Comparison of ENCODE assay signal across 12 cellular contexts in the genomic region with DNA sequence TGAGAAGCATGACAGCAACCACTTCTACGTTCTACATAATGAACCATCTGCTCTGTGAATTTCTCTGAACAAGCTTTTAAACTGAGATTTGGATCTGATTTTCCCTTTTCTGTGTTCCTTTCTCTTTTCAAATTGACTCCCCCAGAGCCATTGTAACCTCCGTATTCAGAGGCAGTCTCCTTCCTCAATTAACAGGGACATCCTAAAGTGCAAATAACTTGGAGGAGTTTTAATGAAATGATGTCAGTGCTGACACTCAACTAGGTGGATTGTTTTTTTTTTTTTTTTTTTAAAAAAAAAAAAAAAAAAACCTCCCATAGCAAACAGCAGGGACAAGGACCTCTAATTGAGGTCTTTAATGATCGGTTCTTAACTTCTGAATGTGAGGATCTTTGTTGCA. TPM values are rescaled to one million over a fixed set of nuclear protein-coding genes. Genes with fewer than 3 reads are reported as not detected.
"Had no signal": no experiment of that assay in that cellular context is flagged by ENCODE, and none has a peak within 500 bp of the region (broad histone marks: within the 10 kb centered on the region; RNA-seq: fewer than 3 reads in every experiment).

No MANE protein-coding gene starts in this region.

- H3K27me3 ChIP-seq: esophagus squamous epithelium, ovary, sigmoid colon had no signal

- DNase-seq: activated B cell treated with CpG ODN at 0.5 μM for 24 hours; activated CD4-positive, alpha-beta T cell treated with anti-CD3 and anti-CD28 coated beads for 48 hours; activated CD8-positive, alpha-beta T cell treated with anti-CD3 and anti-CD28 coated beads for 36 hours; activated gamma-delta T cell; activated T-cell treated with anti-CD3 and anti-CD28 coated beads, Interleukin-2, amount 50 U/mL, for 4 hours; dorsolateral prefrontal cortex; esophagus squamous epithelium; ovary; sigmoid colon; stimulated activated CD4-positive, alpha-beta T cell treated with anti-CD3 and anti-CD28 coated beads, Interleukin-1b, Interleukin-23, amount 100 ng/mL, for 48 hours; T-helper 2 cell had no signal

- H3K27ac ChIP-seq: dorsolateral prefrontal cortex, esophagus squamous epithelium, ovary, sigmoid colon had no signal

- H3K9me3 ChIP-seq: esophagus squamous epithelium, ovary, sigmoid colon had no signal

- ATAC-seq: activated CD8-positive, alpha-beta T cell treated with anti-CD3 and anti-CD28 coated beads for 36 hours; activated naive CD4-positive, alpha-beta T cell treated with anti-CD3 and anti-CD28 coated beads, Interleukin-2, amount 50 U/mL, for 72 hours; activated T-cell treated with anti-CD3 and anti-CD28 coated beads, Interleukin-2, amount 50 U/mL, for 4 hours had no signal

- H3K4me1 ChIP-seq: esophagus squamous epithelium had no signal

- H3K36me3 ChIP-seq: esophagus squamous epithelium, ovary had no signal

- H3K4me3 ChIP-seq: dorsolateral prefrontal cortex, esophagus squamous epithelium, ovary, sigmoid colon had no signal

RNA-seq across cellular contexts. Expression of gene ADAMTS9, which starts 48.8 kb away (rescaled TPM):
- total RNA-seq: activated B cell treated with CpG ODN at 0.5 μM for 24 hours; activated CD8-positive, alpha-beta T cell treated with anti-CD3 and anti-CD28 coated beads for 36 hours; activated naive CD4-positive, alpha-beta T cell treated with anti-CD3 and anti-CD28 coated beads, Interleukin-2, amount 50 U/mL, for 72 hours had no signal
